25 cellular contexts compared by ENCODE assay signal in the genomic region with DNA sequence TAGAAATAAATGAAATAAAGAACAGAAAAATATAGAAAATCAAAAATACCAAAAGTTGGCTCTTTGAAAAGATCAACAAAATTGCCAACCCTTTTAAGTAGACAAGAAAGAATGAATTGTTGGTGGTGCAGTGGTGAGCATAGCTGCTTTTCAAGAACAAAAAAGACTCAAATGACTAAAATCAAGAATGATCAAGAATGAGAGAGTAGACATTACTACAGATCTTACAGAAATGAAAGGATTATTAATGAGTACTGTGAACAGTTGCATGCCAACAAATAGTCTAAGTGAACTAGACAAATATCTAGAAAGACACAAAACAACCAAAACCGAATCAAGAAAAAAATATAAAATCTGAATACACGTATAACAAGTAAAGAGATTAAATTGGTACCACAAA.
"Had no signal": no experiment of that assay in that cellular context is flagged by ENCODE, and none has a peak within 500 bp of the region (broad histone marks: within the 10 kb centered on the region; RNA-seq: fewer than 3 reads in every experiment).

No MANE protein-coding gene starts in this region.

- DNase-seq: activated B cell treated with CpG ODN at 0.5 μM for 24 hours; activated CD4-positive, alpha-beta memory T cell treated with anti-CD3 and anti-CD28 coated beads for 36 hours; activated CD4-positive, alpha-beta T cell treated with anti-CD3 and anti-CD28 coated beads for 1 hour; activated CD4-positive, alpha-beta T cell treated with anti-CD3 and anti-CD28 coated beads for 48 hours; activated CD8-positive, alpha-beta memory T cell treated with anti-CD3 and anti-CD28 coated beads for 24 hours; activated gamma-delta T cell; activated naive CD4-positive, alpha-beta T cell; activated naive CD4-positive, alpha-beta T cell treated with anti-CD3 and anti-CD28 coated beads, Interleukin-2, amount 10 ng/mL, durations not matched to agents 7 days and 5 days; activated naive CD8-positive, alpha-beta T cell treated with anti-CD3 and anti-CD28 coated beads, Interleukin-2, amount 10 ng/mL, durations not matched to agents 7 days and 5 days; central memory CD4-positive, alpha-beta T cell; dorsolateral prefrontal cortex; effector memory CD4-positive, alpha-beta T cell; endodermal cell; foreskin fibroblast; head of caudate nucleus; T-helper 1 cell; T-helper 17 cell; T1000; WERI-Rb-1 had no signal

- H3K27ac Mint-ChIP-seq: activated B cell treated with CpG ODN at 0.5 μM for 24 hours; activated CD4-positive, alpha-beta memory T cell treated with anti-CD3 and anti-CD28 coated beads for 36 hours; activated naive CD4-positive, alpha-beta T cell treated with anti-CD3 and anti-CD28 coated beads, Interleukin-2, amount 10 ng/mL, durations not matched to agents 7 days and 5 days; activated naive CD4-positive, alpha-beta T cell treated with anti-CD3 and anti-CD28 coated beads, Interleukin-2, amount 50 U/mL, for 72 hours; activated naive CD8-positive, alpha-beta T cell treated with anti-CD3 and anti-CD28 coated beads, Interleukin-2, amount 10 ng/mL, durations not matched to agents 7 days and 5 days; activated T-helper 1 cell treated with anti-CD3 and anti-CD28 coated beads, Interleukin-12 subunit alpha, Interleukin-12 subunit beta, Interleukin-2, Interleukin-4 antibody, amounts not matched to agents 30 ng/mL and 10 ng/mL and 1 ng/mL, durations not matched to agents 14 hours and 24 hours and 36 hours; brain; dendritic cell treated with granulocyte-macrophage colony-stimulating factor and Interleukin-4, amounts not matched to agents 40 ng/mL and 50 ng/mL, for 4 days; endodermal cell; T-helper 17 cell; T-helper 2 cell treated with Interferon-gamma antibody and Interleukin-4, amounts not matched to agents 5 μg/mL and 100 μg/mL, for 36 hours had no signal

- H3K4me1 Mint-ChIP-seq: activated naive CD4-positive, alpha-beta T cell treated with anti-CD3 and anti-CD28 coated beads, Interleukin-2, amount 10 ng/mL, durations not matched to agents 7 days and 5 days; brain; endodermal cell; T-helper 17 cell had no signal

- ATAC-seq: esophagus mucosa, T-helper 17 cell had no signal

- H3K4me3 Mint-ChIP-seq: activated B cell treated with CpG ODN at 0.5 μM for 24 hours; activated CD4-positive, alpha-beta memory T cell treated with anti-CD3 and anti-CD28 coated beads for 36 hours; activated naive CD4-positive, alpha-beta T cell treated with anti-CD3 and anti-CD28 coated beads, Interleukin-2, amount 10 ng/mL, durations not matched to agents 7 days and 5 days; activated naive CD8-positive, alpha-beta T cell treated with anti-CD3 and anti-CD28 coated beads, Interleukin-2, amount 10 ng/mL, durations not matched to agents 7 days and 5 days; activated T-helper 1 cell treated with anti-CD3 and anti-CD28 coated beads, Interleukin-12 subunit alpha, Interleukin-12 subunit beta, Interleukin-2, Interleukin-4 antibody, amounts not matched to agents 30 ng/mL and 10 ng/mL and 1 ng/mL, durations not matched to agents 14 hours and 24 hours and 36 hours; brain; dendritic cell treated with granulocyte-macrophage colony-stimulating factor and Interleukin-4, amounts not matched to agents 40 ng/mL and 50 ng/mL, for 4 days; endodermal cell; T-helper 17 cell; T-helper 2 cell treated with Interferon-gamma antibody and Interleukin-4, amounts not matched to agents 5 μg/mL and 100 μg/mL, for 36 hours had no signal

- H3K9me3 Mint-ChIP-seq: activated CD4-positive, alpha-beta memory T cell treated with anti-CD3 and anti-CD28 coated beads for 36 hours; dendritic cell treated with granulocyte-macrophage colony-stimulating factor and Interleukin-4, amounts not matched to agents 40 ng/mL and 50 ng/mL, for 4 days had no signal

- H3K27me3 Mint-ChIP-seq: activated B cell treated with CpG ODN at 0.5 μM for 24 hours; activated CD4-positive, alpha-beta memory T cell treated with anti-CD3 and anti-CD28 coated beads for 36 hours; activated naive CD4-positive, alpha-beta T cell treated with anti-CD3 and anti-CD28 coated beads, Interleukin-2, amount 10 ng/mL, durations not matched to agents 7 days and 5 days; activated naive CD8-positive, alpha-beta T cell treated with anti-CD3 and anti-CD28 coated beads, Interleukin-2, amount 10 ng/mL, durations not matched to agents 7 days and 5 days; brain; dendritic cell treated with granulocyte-macrophage colony-stimulating factor and Interleukin-4, amounts not matched to agents 40 ng/mL and 50 ng/mL, for 4 days; T-helper 17 cell had no signal
